ENCODE assay signal across 1 cellular context in the genomic region with DNA sequence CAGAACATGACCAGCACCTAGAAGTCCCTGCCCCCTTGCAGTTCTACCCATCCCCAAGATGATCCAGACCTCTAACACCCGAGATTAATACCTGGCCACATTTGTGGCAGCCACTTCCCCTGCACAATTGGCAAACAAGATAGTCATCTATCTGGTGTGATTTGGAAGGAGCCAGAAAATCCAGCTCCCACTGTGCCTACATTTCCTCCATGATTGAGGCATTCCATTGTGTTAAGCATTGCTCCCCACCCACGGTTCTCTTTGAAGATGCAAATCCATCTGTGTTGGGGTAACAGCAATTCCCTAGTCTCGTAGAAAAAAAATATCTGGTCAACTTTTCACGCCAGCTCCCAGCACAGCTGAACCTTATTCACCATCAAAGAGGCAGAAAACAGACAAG.
TF ChIP-seq lines count a peak whose summit lies in the region.

No MANE protein-coding gene starts in this region.

TF ChIP-seq in GM23338, 12 proteins besides CTCF, POLR2A, EP300 and RAD21:
- TF ChIP-seq ZNF462 (CRISPR knock-in tag; IDR thresholded peaks at IDR 0.05) (no peak), JUNB (IDR thresholded peaks at IDR 0.05; ENCODE audit: unreplicated experiment) (no peak), POLR2AphosphoS5 (IDR thresholded peaks at IDR 0.05; ENCODE audit: low read depth) (no peak), ZNF114 (CRISPR knock-in tag; IDR thresholded peaks at IDR 0.05) (no peak), NANOG (IDR thresholded peaks at IDR 0.05; ENCODE audit: borderline replicate concordance) (no peak), ZNF331 (CRISPR knock-in tag; IDR thresholded peaks at IDR 0.05; ENCODE audit: low read depth) (no peak), EZH2phosphoT487 (IDR thresholded peaks at IDR 0.05; ENCODE audit: unreplicated experiment) (no peak), CREB1 (CRISPR knock-in tag; IDR thresholded peaks at IDR 0.05; ENCODE audit: low read depth) (no peak), STAT1 (IDR thresholded peaks at IDR 0.05; ENCODE audit: unreplicated experiment) (no peak), ETS1 (IDR thresholded peaks at IDR 0.05) (no peak), EZH2 (IDR thresholded peaks at IDR 0.05; ENCODE audit: low read depth, unreplicated experiment) (no peak)
- TF ChIP-seq, protein P1, sequence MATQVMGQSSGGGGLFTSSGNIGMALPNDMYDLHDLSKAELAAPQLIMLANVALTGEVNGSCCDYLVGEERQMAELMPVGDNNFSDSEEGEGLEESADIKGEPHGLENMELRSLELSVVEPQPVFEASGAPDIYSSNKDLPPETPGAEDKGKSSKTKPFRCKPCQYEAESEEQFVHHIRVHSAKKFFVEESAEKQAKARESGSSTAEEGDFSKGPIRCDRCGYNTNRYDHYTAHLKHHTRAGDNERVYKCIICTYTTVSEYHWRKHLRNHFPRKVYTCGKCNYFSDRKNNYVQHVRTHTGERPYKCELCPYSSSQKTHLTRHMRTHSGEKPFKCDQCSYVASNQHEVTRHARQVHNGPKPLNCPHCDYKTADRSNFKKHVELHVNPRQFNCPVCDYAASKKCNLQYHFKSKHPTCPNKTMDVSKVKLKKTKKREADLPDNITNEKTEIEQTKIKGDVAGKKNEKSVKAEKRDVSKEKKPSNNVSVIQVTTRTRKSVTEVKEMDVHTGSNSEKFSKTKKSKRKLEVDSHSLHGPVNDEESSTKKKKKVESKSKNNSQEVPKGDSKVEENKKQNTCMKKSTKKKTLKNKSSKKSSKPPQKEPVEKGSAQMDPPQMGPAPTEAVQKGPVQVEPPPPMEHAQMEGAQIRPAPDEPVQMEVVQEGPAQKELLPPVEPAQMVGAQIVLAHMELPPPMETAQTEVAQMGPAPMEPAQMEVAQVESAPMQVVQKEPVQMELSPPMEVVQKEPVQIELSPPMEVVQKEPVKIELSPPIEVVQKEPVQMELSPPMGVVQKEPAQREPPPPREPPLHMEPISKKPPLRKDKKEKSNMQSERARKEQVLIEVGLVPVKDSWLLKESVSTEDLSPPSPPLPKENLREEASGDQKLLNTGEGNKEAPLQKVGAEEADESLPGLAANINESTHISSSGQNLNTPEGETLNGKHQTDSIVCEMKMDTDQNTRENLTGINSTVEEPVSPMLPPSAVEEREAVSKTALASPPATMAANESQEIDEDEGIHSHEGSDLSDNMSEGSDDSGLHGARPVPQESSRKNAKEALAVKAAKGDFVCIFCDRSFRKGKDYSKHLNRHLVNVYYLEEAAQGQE (IDR thresholded peaks at IDR 0.05; ENCODE audit: unreplicated experiment), result no peak
